In the genomic region with DNA sequence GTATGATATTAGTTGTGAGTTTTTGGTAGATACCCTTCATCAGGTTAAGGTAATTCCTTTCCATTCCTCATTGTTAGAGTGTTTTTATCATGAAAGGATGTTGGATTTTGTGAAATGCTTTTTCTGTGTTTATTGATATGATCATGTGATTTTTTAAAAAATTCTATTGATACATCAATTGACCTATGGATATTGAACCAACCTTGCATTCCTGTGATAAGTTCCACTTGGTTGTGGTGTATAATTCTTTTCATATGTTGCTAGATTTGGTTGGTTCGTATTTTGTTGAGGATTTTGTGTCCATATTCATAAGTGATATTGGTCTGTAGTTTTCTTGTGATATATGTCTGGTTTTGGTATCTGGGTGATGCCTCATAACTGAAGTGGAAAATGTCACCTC, we compare ENCODE assay signal across 20 cellular contexts. TPM values are rescaled to one million over a fixed set of nuclear protein-coding genes. Genes with fewer than 3 reads are reported as not detected.
DNase-seq lines count a peak whose midpoint lies in the region; ATAC-seq and TF ChIP-seq lines count a peak whose summit lies in the region.
"Had no signal": no experiment of that assay in that cellular context is flagged by ENCODE, and none has a peak within 500 bp of the region (broad histone marks: within the 10 kb centered on the region; RNA-seq: fewer than 3 reads in every experiment).

No MANE protein-coding gene starts in this region.

- no peak for ATAC-seq in GM21367 (IDR thresholded peaks at IDR 0.05; ENCODE audit: unreplicated experiment)
- ATAC-seq: HCT116 had no signal

- peak overlapping the region; percentile 45 for H3K4me3 ChIP-seq in endodermal cell (ENCODE audit: low read length)
- H3K4me3 ChIP-seq: PC-9, SJSA1 had no signal

- no peak overlapping the region for H3K9ac ChIP-seq in endodermal cell (ENCODE audit: extremely low read depth, low read length, poor library complexity, severe bottlenecking)
- H3K9ac ChIP-seq: BLaER1 treated with 17β-estradiol and CSF1 and Interleukin-3, amounts not matched to agents 10 nM and 100 nM had no signal

- H3K9me3 Mint-ChIP-seq in endodermal cell (peaks cover 25% of the 10 kb centered on the region), chondrocyte (ENCODE audit: low read depth) (peaks cover 7% of the 10 kb centered on the region)

- no peak overlapping the region for H3K27ac Mint-ChIP-seq in endodermal cell
- H3K27ac Mint-ChIP-seq in chondrocyte (ENCODE audit: unreplicated experiment): no peak overlapping the region

- peak; percentile 18 for DNase-seq in NCI-H2227 (lab: John Stamatoyannopoulos, UW; ENCODE audit: unreplicated experiment)
- no peak for DNase-seq in NCI-H2227 treated with DMSO at 0.1 percent for 48 hours (lab: John Stamatoyannopoulos, UW)
- peak; percentile 26 for DNase-seq in ELR (ENCODE audit: low read depth)
- peak; percentile 33 for DNase-seq in OCI-M1 (lab: John Stamatoyannopoulos, UW)
- no peak for DNase-seq in endodermal cell
- DNase-seq in chondrocyte (ENCODE audit: low spot score): no peak
- no peak for DNase-seq in MV-4-11 (lab: John Stamatoyannopoulos, UW)
- DNase-seq: COR-L47, DMS153, NCI-H1436, NCI-H2029, NCI-H345, NCI-H526, PC-9, SW 1271 had no signal

- no peaks in the 10 kb centered on the region for H3K27me3 ChIP-seq in endodermal cell (ENCODE audit: control insufficient read depth, insufficient read depth, low read length, poor library complexity, severe bottlenecking)
- H3K27me3 ChIP-seq: BLaER1 treated with 17β-estradiol and CSF1 and Interleukin-3, amounts not matched to agents 10 nM and 100 nM; SJSA1 had no signal

- TF ChIP-seq CTCF in endodermal cell (conservative IDR thresholded peaks at IDR 0.05): no peak
- TF ChIP-seq CTCF in chondrocyte (IDR thresholded peaks at IDR 0.05): no peak

- peaks cover 70% of the 10 kb centered on the region for H3K36me3 ChIP-seq in endodermal cell (ENCODE audit: control insufficient read depth, insufficient read depth, low read length)

- H3K36me3 Mint-ChIP-seq in endodermal cell (ENCODE audit: low read depth): peaks cover 81% of the 10 kb centered on the region
- peaks cover 29% of the 10 kb centered on the region for H3K36me3 Mint-ChIP-seq in chondrocyte (ENCODE audit: low read depth)

- H3K4me1 Mint-ChIP-seq in endodermal cell (no peaks in the 10 kb centered on the region), chondrocyte (ENCODE audit: low read depth) (peaks cover 14% of the 10 kb centered on the region)

- WGBS in endodermal cell (ENCODE audit: insufficient coverage in 1 of 2, insufficient read length in 1 of 2), 2 experiments: 95 to 100% methylated on average over 1 of the region's 1 CpG

- no peaks in the 10 kb centered on the region for H3K27me3 Mint-ChIP-seq in endodermal cell (ENCODE audit: insufficient read depth)
- H3K27me3 Mint-ChIP-seq in chondrocyte (ENCODE audit: low read depth): no peaks in the 10 kb centered on the region
- H3K27me3 Mint-ChIP-seq: IgD-negative memory B cell had no signal

- H3K4me3 Mint-ChIP-seq in endodermal cell (no peak overlapping the region), chondrocyte (ENCODE audit: unreplicated experiment) (no peak overlapping the region)

- peaks cover 42% of the 10 kb centered on the region for H3K9me3 ChIP-seq in endodermal cell (ENCODE audit: control insufficient read depth, low read length)

- no peak overlapping the region for H3K27ac ChIP-seq in endodermal cell (ENCODE audit: low read depth, low read length)
- H3K27ac ChIP-seq: BLaER1 treated with 17β-estradiol and CSF1 and Interleukin-3, amounts not matched to agents 10 nM and 100 nM; PC-9; SJSA1 had no signal

- H3K4me1 ChIP-seq in endodermal cell (ENCODE audit: control insufficient read depth, insufficient read depth, low read length): no peaks in the 10 kb centered on the region

RNA-seq across cellular contexts. Expression of gene ANKRD13D, which starts 6.7 kb away (rescaled TPM):
- 10 to 100 TPM; 56.6 to 58.6 TPM for total RNA-seq in endodermal cell
- polyA plus RNA-seq in endodermal cell (2013, experiment 1 of 2): 30.0 TPM
- polyA plus RNA-seq in endodermal cell (2013, experiment 2 of 2): 27.5 TPM
- 40.0 to 51.8 TPM (median 47.8 TPM) in 3 replicates for total RNA-seq in chondrocyte

RNA-seq across cellular contexts. Expression of gene SSH3, which starts 7.5 kb away (rescaled TPM):
- total RNA-seq in endodermal cell (10 to 100 TPM; 39.1 to 44.4 TPM), chondrocyte (19.8 to 30.0 TPM (median 28.4 TPM) in 3 replicates)
- 22.0 TPM for polyA plus RNA-seq in endodermal cell (2013, experiment 1 of 2)
- polyA plus RNA-seq in endodermal cell (2013, experiment 2 of 2): 16.0 TPM

RNA-seq across cellular contexts. Expression of gene GRK2, which starts 29.6 kb away (rescaled TPM):
- total RNA-seq in endodermal cell (10 to 100 TPM; 58.0 to 61.7 TPM), chondrocyte (34.0 to 38.3 TPM (median 36.1 TPM) in 3 replicates)
- polyA plus RNA-seq in endodermal cell (2013, experiment 1 of 2): 43.5 TPM
- polyA plus RNA-seq in endodermal cell (2013, experiment 2 of 2): 39.5 TPM

RNA-seq across cellular contexts. Expression of gene POLD4, which starts 57.5 kb away (rescaled TPM):
- total RNA-seq in endodermal cell (10 to 100 TPM; 40.7 to 47.6 TPM), chondrocyte (48.8 to 67.7 TPM (median 63.4 TPM) in 3 replicates)
- 24.3 TPM for polyA plus RNA-seq in endodermal cell (2013, experiment 1 of 2)
- 30.1 TPM for polyA plus RNA-seq in endodermal cell (2013, experiment 2 of 2)

Comparison
In these comparisons a context has a peak if more than half of its experiments do, and no peak if none do; other contexts are left out.
1. DNase-seq: peak in NCI-H2227 (single experiment), ELR (single experiment) and OCI-M1 (single experiment); none in NCI-H2227 treated with DMSO at 0.1 percent for 48 hours (single experiment), endodermal cell (single experiment), chondrocyte (single experiment) and MV-4-11 (single experiment).